ENCODE assay signal across 8 cellular contexts in genomic region chr10:89295597-89295996, GRCh38. TPM values are rescaled to one million over a fixed set of nuclear protein-coding genes. Genes with fewer than 3 reads are reported as not detected.
A peak's percentile ranks its signal among the peaks of the same experiment; 100 is the strongest.
DNase-seq lines count a peak whose midpoint lies in the region; TF ChIP-seq lines count a peak whose summit lies in the region.

No MANE protein-coding gene starts in this region.

- no peak for TF ChIP-seq CTCF in coronary artery (IDR thresholded peaks at IDR 0.05)
- no peak for TF ChIP-seq CTCF in osteoblast (IDR thresholded peaks at IDR 0.05; ENCODE audit: extremely low read depth, low read depth, low read length)

- peaks cover 17 to 69% (median 49%) of the 10 kb centered on the region in 10 experiments for H3K4me1 ChIP-seq in BLaER1 treated with 17β-estradiol and CSF1 and Interleukin-3, amounts not matched to agents 10 nM and 100 nM
- H3K4me1 ChIP-seq in osteoblast (ENCODE audit: insufficient read depth, low read length) = peaks cover 17% of the 10 kb centered on the region

- H3K4me2 ChIP-seq in BLaER1 treated with 17β-estradiol and CSF1 and Interleukin-3, amounts not matched to agents 10 nM and 100 nM = peak overlapping the region; percentile 20 to 88 (median 70)
- H3K4me2 ChIP-seq in osteoblast (ENCODE audit: insufficient read depth, low read length) = peak overlapping the region; percentile 39

- peaks cover 3 to 9% (median 4%) of the 10 kb centered on the region in 3 donors for H3K9me3 Mint-ChIP-seq in IgD-negative memory B cell
- H3K9me3 Mint-ChIP-seq in activated CD4-positive, alpha-beta memory T cell treated with anti-CD3 and anti-CD28 coated beads for 36 hours = peaks cover 14% of the 10 kb centered on the region

- H3K27me3 Mint-ChIP-seq in IgD-negative memory B cell = no peaks in the 10 kb centered on the region
- no peaks in the 10 kb centered on the region for H3K27me3 Mint-ChIP-seq in activated CD4-positive, alpha-beta memory T cell treated with anti-CD3 and anti-CD28 coated beads for 36 hours

- intact Hi-C loops in activated CD4-positive, alpha-beta memory T cell treated with anti-CD3 and anti-CD28 coated beads for 36 hours (cut with micrococcal nuclease) = no loop called here

- POLR2A ChIA-PET in activated CD4-positive, alpha-beta memory T cell treated with anti-CD3 and anti-CD28 coated beads for 36 hours (lab: Charles Lee) = no interaction called here

- peaks cover 13 to 56% (median 32%) of the 10 kb centered on the region in 11 experiments for H3K9me3 ChIP-seq in BLaER1 treated with 17β-estradiol and CSF1 and Interleukin-3, amounts not matched to agents 10 nM and 100 nM (replicated peaks in 1 of 11)
- no peaks in the 10 kb centered on the region for H3K9me3 ChIP-seq in osteoblast (ENCODE audit: low read depth, low read length)

- no peaks in the 10 kb centered on the region for H3K79me2 ChIP-seq in osteoblast (ENCODE audit: insufficient read depth, low read length)

- DNase-seq in coronary artery (ENCODE audit: low spot score) (no peak), osteoblast (ENCODE audit: insufficient read length, low spot score, missing footprints) (peak; percentile 21), NCI-H1930 (lab: John Stamatoyannopoulos, UW) (no peak), NCI-H1048 (lab: John Stamatoyannopoulos, UW) (no peak), NAMALWA (ENCODE audit: low spot score) (no peak)
- no peak for DNase-seq in activated CD4-positive, alpha-beta memory T cell treated with anti-CD3 and anti-CD28 coated beads for 36 hours

- no peak overlapping the region for H2AFZ ChIP-seq in osteoblast (ENCODE audit: low read length)

- peak overlapping the region in 2 of 10 experiments; percentile 7 to 20; a peak in 4 of 20 replicates for H3K4me3 ChIP-seq in BLaER1 treated with 17β-estradiol and CSF1 and Interleukin-3, amounts not matched to agents 10 nM and 100 nM
- H3K4me3 ChIP-seq in coronary artery = peak overlapping the region; percentile 5
- H3K4me3 ChIP-seq in osteoblast (ENCODE audit: insufficient read depth, low read length) = no peak overlapping the region

- H4K20me1 ChIP-seq in BLaER1 treated with 17β-estradiol and CSF1 and Interleukin-3, amounts not matched to agents 10 nM and 100 nM = no peaks in the 10 kb centered on the region
- H4K20me1 ChIP-seq in osteoblast (ENCODE audit: insufficient read depth, low read length) = no peaks in the 10 kb centered on the region

- H3K27ac ChIP-seq in BLaER1 treated with 17β-estradiol and CSF1 and Interleukin-3, amounts not matched to agents 10 nM and 100 nM = peak overlapping the region; percentile 55 to 94 (median 85); a peak in 21 of 22 replicates
- H3K27ac ChIP-seq in coronary artery (peak overlapping the region; percentile 70 to 71), osteoblast (ENCODE audit: low read depth, low read length) (peak overlapping the region; percentile 73)

- CTCF ChIA-PET in activated CD4-positive, alpha-beta memory T cell treated with anti-CD3 and anti-CD28 coated beads for 36 hours (lab: Charles Lee) = interaction anchor here (2.1 kb wide), 1 partner anchor 73 kb away, joined by 14 read pairs; no protein-coding TSS in a partner anchor

- peak overlapping the region in 2 of 4 donors; percentile 19 to 70 for H3K4me3 Mint-ChIP-seq in IgD-negative memory B cell
- H3K4me3 Mint-ChIP-seq in activated CD4-positive, alpha-beta memory T cell treated with anti-CD3 and anti-CD28 coated beads for 36 hours = no peak overlapping the region

- peaks cover 14 to 29% (median 19%) of the 10 kb centered on the region in 3 donors for H3K4me1 Mint-ChIP-seq in IgD-negative memory B cell
- peaks cover 11% of the 10 kb centered on the region for H3K4me1 Mint-ChIP-seq in activated CD4-positive, alpha-beta memory T cell treated with anti-CD3 and anti-CD28 coated beads for 36 hours (ENCODE audit: low read depth)

- H3K27ac Mint-ChIP-seq in IgD-negative memory B cell = peak overlapping the region; percentile 44 to 84 (median 59)
- no peak overlapping the region for H3K27ac Mint-ChIP-seq in activated CD4-positive, alpha-beta memory T cell treated with anti-CD3 and anti-CD28 coated beads for 36 hours

- H3K36me3 ChIP-seq in BLaER1 treated with 17β-estradiol and CSF1 and Interleukin-3, amounts not matched to agents 10 nM and 100 nM = no peaks in the 10 kb centered on the region
- no peaks in the 10 kb centered on the region for H3K36me3 ChIP-seq in osteoblast (ENCODE audit: insufficient read depth, low read length)

- H3K9ac ChIP-seq in BLaER1 treated with 17β-estradiol and CSF1 and Interleukin-3, amounts not matched to agents 10 nM and 100 nM = peak overlapping the region in 8 of 11 experiments; percentile 47 to 78 (median 68); a peak in 13 of 22 replicates

- no peaks in the 10 kb centered on the region for H3K36me3 Mint-ChIP-seq in IgD-negative memory B cell
- peaks cover 5% of the 10 kb centered on the region for H3K36me3 Mint-ChIP-seq in activated CD4-positive, alpha-beta memory T cell treated with anti-CD3 and anti-CD28 coated beads for 36 hours

- no peaks in the 10 kb centered on the region for H3K27me3 ChIP-seq in BLaER1 treated with 17β-estradiol and CSF1 and Interleukin-3, amounts not matched to agents 10 nM and 100 nM
- H3K27me3 ChIP-seq in osteoblast (ENCODE audit: insufficient read depth, low read length) = no peaks in the 10 kb centered on the region

RNA-seq across cellular contexts. Expression of gene IFIT2, which starts 6.2 kb away (rescaled TPM):
- polyA plus RNA-seq in IgD-negative memory B cell = 13.6 TPM
- 7.7 and 9.0 TPM in 2 replicates for total RNA-seq in osteoblast
- 10 to 100 TPM; 26.6 to 27.7 TPM for total RNA-seq in activated CD4-positive, alpha-beta memory T cell treated with anti-CD3 and anti-CD28 coated beads for 36 hours

RNA-seq across cellular contexts. Expression of gene IFIT3, which starts 32.2 kb away (rescaled TPM):
- 16.9 TPM for polyA plus RNA-seq in IgD-negative memory B cell
- total RNA-seq in osteoblast = 33.9 and 43.8 TPM in 2 replicates
- total RNA-seq in activated CD4-positive, alpha-beta memory T cell treated with anti-CD3 and anti-CD28 coated beads for 36 hours = 10 to 100 TPM; 14.7 to 15.2 TPM

RNA-seq across cellular contexts. Expression of gene LIPA, which starts 44.0 kb away (rescaled TPM):
- polyA plus RNA-seq in IgD-negative memory B cell = 73.9 TPM
- 46.7 and 60.7 TPM in 2 replicates for total RNA-seq in osteoblast
- 10 to 100 TPM; 22.7 to 23.8 TPM for total RNA-seq in activated CD4-positive, alpha-beta memory T cell treated with anti-CD3 and anti-CD28 coated beads for 36 hours
